ENCODE assay signal across 15 cellular contexts in genomic region chr6:15131234-15132195, GRCh38.
DNase-seq lines count a peak whose midpoint lies in the region; ATAC-seq and TF ChIP-seq lines count a peak whose summit lies in the region.
"Had no signal": no experiment of that assay in that cellular context is flagged by ENCODE, and none has a peak within 500 bp of the region (broad histone marks: within the 10 kb centered on the region; RNA-seq: fewer than 3 reads in every experiment).

No MANE protein-coding gene starts in this region.

- H3K4me2 ChIP-seq in hepatocyte, result no peak overlapping the region

- no peaks in the 10 kb centered on the region for H3K79me2 ChIP-seq in hepatocyte

- H3K27ac ChIP-seq in RWPE1 (peak overlapping the region; percentile 67), hepatocyte (no peak overlapping the region)

- ATAC-seq in natural killer cell treated with Interleukin-12 subunit alpha and Interleukin-12 subunit beta and Interleukin-15 and Interleukin-18, amount 100 ng/mL, for 72 hours, result no peak
- ATAC-seq in natural killer cell (no peak), GM18867 (IDR thresholded peaks at IDR 0.05; ENCODE audit: unreplicated experiment) (no peak), HG03521 (IDR thresholded peaks at IDR 0.05; ENCODE audit: unreplicated experiment) (no peak)

- intact Hi-C loops in natural killer cell (cut with micrococcal nuclease), result no loop called here

- no peak for DNase-seq in natural killer cell treated with Interleukin-12 subunit alpha and Interleukin-12 subunit beta and Interleukin-15 and Interleukin-18, amount 100 ng/mL, for 72 hours (ENCODE audit: low spot score)
- DNase-seq in natural killer cell (no peak), RWPE1 (ENCODE audit: low spot score) (no peak), hepatocyte (ENCODE audit: low spot score) (peak; percentile 8), UCSD-AML1 (lab: John Stamatoyannopoulos, UW; ENCODE audit: unreplicated experiment) (no peak)
- DNase-seq in effector CD8-positive, alpha-beta T cell (lab: John Stamatoyannopoulos, UW), result no peak
- DNase-seq: activated naive CD4-positive, alpha-beta T cell; brain microvascular endothelial cell; Caco-2; erythroblast; immature natural killer cell; MM.1S; NCI-H2029 had no signal

- H3K36me3 Mint-ChIP-seq in natural killer cell treated with Interleukin-12 subunit alpha and Interleukin-12 subunit beta and Interleukin-15 and Interleukin-18, amount 100 ng/mL, for 72 hours, result no peaks in the 10 kb centered on the region
- no peaks in the 10 kb centered on the region for H3K36me3 Mint-ChIP-seq in natural killer cell
- H3K36me3 Mint-ChIP-seq: immature natural killer cell had no signal

- no peaks in the 10 kb centered on the region for H3K9me2 ChIP-seq in hepatocyte (replicated peaks; ENCODE audit: insufficient read depth)

- no peaks in the 10 kb centered on the region for H3K27me3 Mint-ChIP-seq in natural killer cell treated with Interleukin-12 subunit alpha and Interleukin-12 subunit beta and Interleukin-15 and Interleukin-18, amount 100 ng/mL, for 72 hours
- peaks cover 2 to 4% of the 10 kb centered on the region in 2 donors for H3K27me3 Mint-ChIP-seq in natural killer cell (ENCODE audit: low read depth in 2 of 2)

- peak overlapping the region; percentile 22 to 93 for H3K27ac Mint-ChIP-seq in natural killer cell treated with Interleukin-12 subunit alpha and Interleukin-12 subunit beta and Interleukin-15 and Interleukin-18, amount 100 ng/mL, for 72 hours
- H3K27ac Mint-ChIP-seq in natural killer cell, result no peak overlapping the region
- H3K27ac Mint-ChIP-seq: immature natural killer cell had no signal

- H3K9me3 Mint-ChIP-seq in natural killer cell treated with Interleukin-12 subunit alpha and Interleukin-12 subunit beta and Interleukin-15 and Interleukin-18, amount 100 ng/mL, for 72 hours, result no peaks in the 10 kb centered on the region
- no peaks in the 10 kb centered on the region for H3K9me3 Mint-ChIP-seq in natural killer cell
- H3K9me3 Mint-ChIP-seq: immature natural killer cell had no signal

- no peaks in the 10 kb centered on the region for H3K27me3 ChIP-seq in hepatocyte
- H3K27me3 ChIP-seq: brain microvascular endothelial cell had no signal

- 76% methylated on average over 12 of the region's 12 CpGs for WGBS in hepatocyte (ENCODE audit: low lambda C conversion rate, missing lambda C conversion rate)

- no peaks in the 10 kb centered on the region for H3K36me3 ChIP-seq in hepatocyte (replicated peaks; ENCODE audit: insufficient read depth, low read depth)
- H3K36me3 ChIP-seq: brain microvascular endothelial cell had no signal

- H3K9me3 ChIP-seq in hepatocyte (ENCODE audit: low read depth), result no peaks in the 10 kb centered on the region
- H3K9me3 ChIP-seq: Caco-2 had no signal

- H3K4me1 ChIP-seq in hepatocyte (ENCODE audit: insufficient read depth), result no peaks in the 10 kb centered on the region
- H3K4me1 ChIP-seq: Caco-2 had no signal

- POLR2A ChIA-PET in RWPE1 (lab: Yijun Ruan, JAX; ENCODE audit: low non-redundant PET), result no interaction called here

- CTCF ChIA-PET in RWPE1 (lab: Yijun Ruan, JAX), result interaction anchor here (0.6 to 0.7 kb wide), 2 partner anchors 32 to 114 kb away, joined by 3 read pairs; no protein-coding TSS in a partner anchor

- H3K4me3 ChIP-seq in hepatocyte, result no peak overlapping the region

- H3K4me1 Mint-ChIP-seq in natural killer cell treated with Interleukin-12 subunit alpha and Interleukin-12 subunit beta and Interleukin-15 and Interleukin-18, amount 100 ng/mL, for 72 hours (ENCODE audit: low read depth in 2 of 2), result peaks cover 24 to 29% of the 10 kb centered on the region in 2 donors
- no peaks in the 10 kb centered on the region for H3K4me1 Mint-ChIP-seq in natural killer cell
- H3K4me1 Mint-ChIP-seq: immature natural killer cell had no signal

- TF ChIP-seq CTCF in natural killer cell (IDR thresholded peaks at IDR 0.05), result no peak
- TF ChIP-seq CTCF in RWPE1 (conservative IDR thresholded peaks at IDR 0.05; ENCODE audit: low read depth), result no peak
- TF ChIP-seq CTCF in hepatocyte (IDR thresholded peaks at IDR 0.05; ENCODE audit: poor library complexity), result no peak

- no peak overlapping the region for H3K4me3 Mint-ChIP-seq in natural killer cell treated with Interleukin-12 subunit alpha and Interleukin-12 subunit beta and Interleukin-15 and Interleukin-18, amount 100 ng/mL, for 72 hours
- H3K4me3 Mint-ChIP-seq in natural killer cell, result no peak overlapping the region
- H3K4me3 Mint-ChIP-seq: immature natural killer cell had no signal

- no peaks in the 10 kb centered on the region for H4K20me1 ChIP-seq in hepatocyte (ENCODE audit: insufficient read depth, poor library complexity, severe bottlenecking)

- H2AFZ ChIP-seq in hepatocyte, result no peak overlapping the region

Comparison
In these comparisons a context has a peak if more than half of its experiments do, and no peak if none do; other contexts are left out.
1. H3K27ac Mint-ChIP-seq: peak in natural killer cell treated with Interleukin-12 subunit alpha and Interleukin-12 subunit beta and Interleukin-15 and Interleukin-18, amount 100 ng/mL, for 72 hours (2 of 2); none in natural killer cell (0 of 2).